Comparison of ENCODE assay signal across 21 cellular contexts in the genomic region with DNA sequence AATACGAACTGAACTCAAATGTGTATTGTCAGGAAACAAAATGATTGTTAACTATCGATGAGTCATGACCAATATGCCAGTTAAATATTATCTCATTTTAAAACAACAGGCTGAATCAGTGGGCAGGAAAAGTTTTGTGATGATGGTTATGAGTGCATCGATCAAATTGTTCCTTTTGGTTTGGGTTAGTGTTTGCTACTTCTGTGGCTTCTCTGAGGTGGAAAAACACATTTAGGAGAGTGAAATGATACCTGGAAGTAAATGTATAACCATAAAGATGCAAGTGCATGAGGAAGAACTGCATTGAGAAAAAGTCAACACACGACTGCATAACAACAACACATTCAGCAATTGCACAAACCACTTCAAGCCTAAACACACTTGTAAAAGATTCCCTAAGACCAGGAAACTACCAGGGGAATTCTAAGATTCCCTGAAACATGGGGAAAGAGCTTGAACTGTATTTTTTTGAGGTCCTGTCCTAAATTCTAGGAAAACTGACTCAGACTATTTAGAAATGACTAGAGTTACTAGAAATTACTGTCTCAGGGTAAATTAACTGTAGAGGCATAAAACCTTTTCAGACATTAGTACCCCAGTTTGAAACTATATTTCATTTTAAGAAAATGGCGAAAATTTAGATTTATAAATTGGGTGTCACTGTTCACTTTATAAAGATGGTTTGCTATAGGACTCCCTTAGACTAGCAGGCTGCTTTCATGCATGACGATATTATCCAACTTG. TPM values are rescaled to one million over a fixed set of nuclear protein-coding genes. Genes with fewer than 3 reads are reported as not detected.
DNase-seq lines count a peak whose midpoint lies in the region; ATAC-seq and TF ChIP-seq lines count a peak whose summit lies in the region.
"Had no signal": no experiment of that assay in that cellular context is flagged by ENCODE, and none has a peak within 500 bp of the region (broad histone marks: within the 10 kb centered on the region; RNA-seq: fewer than 3 reads in every experiment).

No MANE protein-coding gene starts in this region.

- no peaks in the 10 kb centered on the region for H3K27me3 Mint-ChIP-seq in activated CD8-positive, alpha-beta memory T cell treated with anti-CD3 and anti-CD28 coated beads, Interleukin-2, amount 10 ng/mL, durations not matched to agents 7 days and 5 days
- no peaks in the 10 kb centered on the region for H3K27me3 Mint-ChIP-seq in central memory CD8-positive, alpha-beta T cell
- H3K27me3 Mint-ChIP-seq: activated naive CD4-positive, alpha-beta T cell treated with anti-CD3 and anti-CD28 coated beads, Interleukin-2, amount 50 U/mL, for 24 hours; CD4-positive, alpha-beta T cell; type B pancreatic cell had no signal

- intact Hi-C loops in spleen (cut with DNase I; ENCODE audit: low total_unique reads): no loop called here

- peaks cover 28% of the 10 kb centered on the region for H3K4me1 Mint-ChIP-seq in activated CD8-positive, alpha-beta memory T cell treated with anti-CD3 and anti-CD28 coated beads, Interleukin-2, amount 10 ng/mL, durations not matched to agents 7 days and 5 days
- H3K4me1 Mint-ChIP-seq in central memory CD8-positive, alpha-beta T cell: peaks cover 13% of the 10 kb centered on the region
- peaks cover 12% of the 10 kb centered on the region for H3K4me1 Mint-ChIP-seq in stimulated activated effector memory CD8-positive, alpha-beta T cell treated with anti-CD3 and anti-CD28 coated beads, Interleukin-12 subunit alpha, Interleukin-12 subunit beta, amount 100 ng/mL, for 72 hours

- TF ChIP-seq CTCF in HEK293 (tag by site-specific recombination; IDR thresholded peaks at IDR 0.05) (no peak), spleen (IDR thresholded peaks at IDR 0.05 in 8 of 11, conservative IDR thresholded peaks at IDR 0.05 in 3 of 11) (no peak)

- peaks cover 25% of the 10 kb centered on the region for H3K36me3 Mint-ChIP-seq in activated CD8-positive, alpha-beta memory T cell treated with anti-CD3 and anti-CD28 coated beads, Interleukin-2, amount 10 ng/mL, durations not matched to agents 7 days and 5 days
- no peaks in the 10 kb centered on the region for H3K36me3 Mint-ChIP-seq in central memory CD8-positive, alpha-beta T cell (ENCODE audit: insufficient read depth)
- H3K36me3 Mint-ChIP-seq in stimulated activated effector memory CD8-positive, alpha-beta T cell treated with anti-CD3 and anti-CD28 coated beads, Interleukin-12 subunit alpha, Interleukin-12 subunit beta, amount 100 ng/mL, for 72 hours: no peaks in the 10 kb centered on the region
- H3K36me3 Mint-ChIP-seq: activated naive CD4-positive, alpha-beta T cell treated with anti-CD3 and anti-CD28 coated beads, Interleukin-2, amount 50 U/mL, for 24 hours; type B pancreatic cell had no signal

- peak overlapping the region; percentile 75 for H3K27ac Mint-ChIP-seq in activated CD8-positive, alpha-beta memory T cell treated with anti-CD3 and anti-CD28 coated beads, Interleukin-2, amount 10 ng/mL, durations not matched to agents 7 days and 5 days
- H3K27ac Mint-ChIP-seq in central memory CD8-positive, alpha-beta T cell (ENCODE audit: low read depth): peak overlapping the region; percentile 75
- peak overlapping the region; percentile 77 for H3K27ac Mint-ChIP-seq in stimulated activated effector memory CD8-positive, alpha-beta T cell treated with anti-CD3 and anti-CD28 coated beads, Interleukin-12 subunit alpha, Interleukin-12 subunit beta, amount 100 ng/mL, for 72 hours
- H3K27ac Mint-ChIP-seq: activated naive CD4-positive, alpha-beta T cell treated with anti-CD3 and anti-CD28 coated beads, Interleukin-2, amount 50 U/mL, for 24 hours; CD4-positive, alpha-beta T cell; type B pancreatic cell had no signal

- POLR2A ChIA-PET in HEK293 (lab: Yijun Ruan, JAX): no interaction called here

- DNase-seq in activated CD8-positive, alpha-beta memory T cell treated with anti-CD3 and anti-CD28 coated beads, Interleukin-2, amount 10 ng/mL, durations not matched to agents 7 days and 5 days: no peak
- no peak for DNase-seq in activated CD8-positive, alpha-beta memory T cell treated with anti-CD3 and anti-CD28 coated beads, Interleukin-2, amount 50 U/mL, for 4 hours
- no peak for DNase-seq in central memory CD8-positive, alpha-beta T cell (ENCODE audit: low spot score in 2 of 2)
- DNase-seq in stimulated activated effector memory CD8-positive, alpha-beta T cell treated with anti-CD3 and anti-CD28 coated beads, Interleukin-12 subunit alpha, Interleukin-12 subunit beta, amount 100 ng/mL, for 72 hours (ENCODE audit: low spot score in 2 of 2): peak in 1 of 2 donors; percentile 48
- DNase-seq in D341Med (ENCODE audit: low spot score) (no peak), spleen (no peak)
- DNase-seq: CD4-positive, alpha-beta T cell; DND-41; foreskin melanocyte; Kasumi-1; NCI-H69; OCI-M1; SIG-M5; stimulated activated naive CD4-positive, alpha-beta T cell; WERI-Rb-1 had no signal

- H3K4me1 ChIP-seq in HEK293 (ENCODE audit: control insufficient read depth, insufficient read depth, low read length) (no peaks in the 10 kb centered on the region), spleen (no peaks in the 10 kb centered on the region)
- H3K4me1 ChIP-seq: HAP-1, right atrium auricular region had no signal

- 69 to 82% (median 78%) methylated on average over 6 of the region's 6 CpGs for WGBS in spleen, 5 donors

- H3K27ac ChIP-seq in HEK293 (ENCODE audit: extremely low read depth, low read depth, low read length) (no peak overlapping the region), spleen (no peak overlapping the region)
- H3K27ac ChIP-seq: right atrium auricular region, WERI-Rb-1 had no signal

- H3K9me3 Mint-ChIP-seq in activated CD8-positive, alpha-beta memory T cell treated with anti-CD3 and anti-CD28 coated beads, Interleukin-2, amount 10 ng/mL, durations not matched to agents 7 days and 5 days (ENCODE audit: low read depth): peaks cover 6% of the 10 kb centered on the region
- no peaks in the 10 kb centered on the region for H3K9me3 Mint-ChIP-seq in central memory CD8-positive, alpha-beta T cell
- H3K9me3 Mint-ChIP-seq in stimulated activated effector memory CD8-positive, alpha-beta T cell treated with anti-CD3 and anti-CD28 coated beads, Interleukin-12 subunit alpha, Interleukin-12 subunit beta, amount 100 ng/mL, for 72 hours: no peaks in the 10 kb centered on the region
- H3K9me3 Mint-ChIP-seq: activated naive CD4-positive, alpha-beta T cell treated with anti-CD3 and anti-CD28 coated beads, Interleukin-2, amount 50 U/mL, for 24 hours; CD4-positive, alpha-beta T cell; type B pancreatic cell had no signal

- H3K36me3 ChIP-seq in HEK293 (ENCODE audit: control insufficient read depth in 2 of 2, insufficient read depth in 1 of 2, low read length in 2 of 2) (no peaks in the 10 kb centered on the region), spleen (peaks cover 0 to 12% (median 0%) of the 10 kb centered on the region in 6 donors)
- H3K36me3 ChIP-seq: HAP-1, right atrium auricular region, WERI-Rb-1 had no signal

- CTCF ChIA-PET in activated CD8-positive, alpha-beta memory T cell treated with anti-CD3 and anti-CD28 coated beads, Interleukin-2, amount 10 ng/mL, durations not matched to agents 7 days and 5 days (lab: Charles Lee): no interaction called here
- CTCF ChIA-PET in HEK293 (lab: Yijun Ruan, JAX): no interaction called here

- H3K27me3 ChIP-seq in spleen (replicated peaks in 1 of 7): no peaks in the 10 kb centered on the region
- H3K27me3 ChIP-seq: right atrium auricular region had no signal

- H3K9me3 ChIP-seq in HEK293 (ENCODE audit: control insufficient read depth, insufficient read depth, low read depth, low read length) (no peaks in the 10 kb centered on the region), spleen (no peaks in the 10 kb centered on the region)
- H3K9me3 ChIP-seq: HAP-1, right atrium auricular region had no signal

- TF ChIP-seq POLR2A in spleen (IDR thresholded peaks at IDR 0.05): no peak

- no peak overlapping the region for H3K4me3 ChIP-seq in HEK293 (ENCODE audit: low read depth, low read length)
- no peak overlapping the region for H3K4me3 ChIP-seq in spleen
- H3K4me3 ChIP-seq: HAP-1, right atrium auricular region had no signal

- H3K4me3 Mint-ChIP-seq in activated CD8-positive, alpha-beta memory T cell treated with anti-CD3 and anti-CD28 coated beads, Interleukin-2, amount 10 ng/mL, durations not matched to agents 7 days and 5 days: peak overlapping the region; percentile 37
- no peak overlapping the region for H3K4me3 Mint-ChIP-seq in central memory CD8-positive, alpha-beta T cell
- H3K4me3 Mint-ChIP-seq in stimulated activated effector memory CD8-positive, alpha-beta T cell treated with anti-CD3 and anti-CD28 coated beads, Interleukin-12 subunit alpha, Interleukin-12 subunit beta, amount 100 ng/mL, for 72 hours: peak overlapping the region; percentile 21
- H3K4me3 Mint-ChIP-seq: activated naive CD4-positive, alpha-beta T cell treated with anti-CD3 and anti-CD28 coated beads, Interleukin-2, amount 50 U/mL, for 24 hours; CD4-positive, alpha-beta T cell; type B pancreatic cell had no signal

- peak; percentile 68 for ATAC-seq in activated CD8-positive, alpha-beta memory T cell treated with anti-CD3 and anti-CD28 coated beads, Interleukin-2, amount 10 ng/mL, durations not matched to agents 7 days and 5 days
- no peak for ATAC-seq in central memory CD8-positive, alpha-beta T cell (replicated peaks; ENCODE audit: extremely low read depth, poor library complexity, severe bottlenecking)
- peak; percentile 90 for ATAC-seq in stimulated activated effector memory CD8-positive, alpha-beta T cell treated with anti-CD3 and anti-CD28 coated beads, Interleukin-12 subunit alpha, Interleukin-12 subunit beta, amount 100 ng/mL, for 72 hours
- no peak for ATAC-seq in HG02763 (IDR thresholded peaks at IDR 0.05; ENCODE audit: unreplicated experiment)

TF ChIP-seq in HEK293, 187 proteins besides CTCF, POLR2A, EP300 and RAD21 (continues in another document):
- TF ChIP-seq, protein P1, sequence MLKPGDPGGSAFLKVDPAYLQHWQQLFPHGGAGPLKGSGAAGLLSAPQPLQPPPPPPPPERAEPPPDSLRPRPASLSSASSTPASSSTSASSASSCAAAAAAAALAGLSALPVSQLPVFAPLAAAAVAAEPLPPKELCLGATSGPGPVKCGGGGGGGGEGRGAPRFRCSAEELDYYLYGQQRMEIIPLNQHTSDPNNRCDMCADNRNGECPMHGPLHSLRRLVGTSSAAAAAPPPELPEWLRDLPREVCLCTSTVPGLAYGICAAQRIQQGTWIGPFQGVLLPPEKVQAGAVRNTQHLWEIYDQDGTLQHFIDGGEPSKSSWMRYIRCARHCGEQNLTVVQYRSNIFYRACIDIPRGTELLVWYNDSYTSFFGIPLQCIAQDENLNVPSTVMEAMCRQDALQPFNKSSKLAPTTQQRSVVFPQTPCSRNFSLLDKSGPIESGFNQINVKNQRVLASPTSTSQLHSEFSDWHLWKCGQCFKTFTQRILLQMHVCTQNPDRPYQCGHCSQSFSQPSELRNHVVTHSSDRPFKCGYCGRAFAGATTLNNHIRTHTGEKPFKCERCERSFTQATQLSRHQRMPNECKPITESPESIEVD (tag by site-specific recombination; IDR thresholded peaks at IDR 0.05): 0 out of 2 replicates have a peak, but pooled peaks have one; percentile 10
- TF ChIP-seq ZNF140 (tag by site-specific recombination; IDR thresholded peaks at IDR 0.05) (no peak), RBAK (tag by site-specific recombination; IDR thresholded peaks at IDR 0.05) (no peak)

RNA-seq across cellular contexts. Expression of a gene that starts 44.8 kb away (rescaled TPM):
- total RNA-seq in activated CD8-positive, alpha-beta memory T cell treated with anti-CD3 and anti-CD28 coated beads, Interleukin-2, amount 10 ng/mL, durations not matched to agents 7 days and 5 days: 10 to 100 TPM; 60.8 to 63.2 TPM
- total RNA-seq in spleen: 10 to 100 TPM in 5 of 7 donors, 1 to 10 TPM in 2; 7.1 to 28.3 (median 18.0) TPM
- 1 to 10 TPM; 1.4 to 2.1 (median 1.6) TPM for polyA plus RNA-seq in spleen

Comparison
In these comparisons a context has a peak if more than half of its experiments do, and no peak if none do; other contexts are left out.
1. ATAC-seq: peak in activated CD8-positive, alpha-beta memory T cell treated with anti-CD3 and anti-CD28 coated beads, Interleukin-2, amount 10 ng/mL, durations not matched to agents 7 days and 5 days (single experiment) and stimulated activated effector memory CD8-positive, alpha-beta T cell treated with anti-CD3 and anti-CD28 coated beads, Interleukin-12 subunit alpha, Interleukin-12 subunit beta, amount 100 ng/mL, for 72 hours (single experiment); none in central memory CD8-positive, alpha-beta T cell (single experiment) and HG02763 (single experiment).
2. Peak in every context shown above with its lines, with median percentiles within 50 percentile points of each other: H3K27ac Mint-ChIP-seq.